ENCODE assay signal across 10 cellular contexts in the genomic region with DNA sequence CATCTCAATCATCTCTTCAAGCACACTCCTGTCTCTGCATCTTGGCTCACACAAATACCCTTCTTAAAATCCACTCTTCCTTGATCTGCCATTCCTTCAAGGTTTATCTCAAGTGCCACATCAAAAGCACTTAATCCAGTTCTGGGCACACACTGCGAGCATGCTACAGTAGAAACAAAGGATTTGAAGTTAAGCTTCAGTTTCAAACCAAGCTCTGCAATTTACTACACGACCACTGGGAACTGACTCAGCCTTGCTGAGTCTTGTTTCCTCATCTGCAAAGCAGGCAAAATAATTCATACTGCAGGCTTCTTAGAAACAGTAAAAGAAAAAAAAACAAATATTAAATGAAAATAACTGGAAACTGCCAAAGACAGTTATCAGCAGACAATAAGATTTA. TPM values are rescaled to one million over a fixed set of nuclear protein-coding genes. Genes with fewer than 3 reads are reported as not detected.
A peak's percentile ranks its signal among the peaks of the same experiment; 100 is the strongest.
DNase-seq lines count a peak whose midpoint lies in the region; ATAC-seq and TF ChIP-seq lines count a peak whose summit lies in the region.
"Had no signal": no experiment of that assay in that cellular context is flagged by ENCODE, and none has a peak within 500 bp of the region (broad histone marks: within the 10 kb centered on the region; RNA-seq: fewer than 3 reads in every experiment).

No MANE protein-coding gene starts in this region.

- no peak overlapping the region for H3K4me3 ChIP-seq in astrocyte of the cerebellum (ENCODE audit: low read depth, low read length)
- H3K4me3 ChIP-seq: right atrium auricular region had no signal

- DNase-seq in D341Med (ENCODE audit: low spot score), result peak; percentile 69
- peak; percentile 63 for DNase-seq in HT1080 (ENCODE audit: low read depth)
- no peak for DNase-seq in astrocyte of the cerebellum (ENCODE audit: low read depth)
- DNase-seq in kidney glomerular epithelial cell (lab: John Stamatoyannopoulos, UW), result peak; percentile 14
- no peak for DNase-seq in NCI-H2227 (lab: John Stamatoyannopoulos, UW; ENCODE audit: unreplicated experiment)
- DNase-seq in NCI-H446 treated with DMSO at 0.1 percent for 48 hours (lab: John Stamatoyannopoulos, UW), result no peak
- no peak for DNase-seq in H4 (ENCODE audit: low spot score)
- DNase-seq: NCI-H1417 had no signal

- TF ChIP-seq CTCF in astrocyte of the cerebellum (IDR thresholded peaks at IDR 0.05; ENCODE audit: low read depth, low read length, missing control alignments), result peak; percentile 22

- in situ Hi-C loops in astrocyte of the cerebellum (cut with HindIII; ENCODE audit: low sequenced_read_pairs), result no loop called here

- no peak for ATAC-seq in HG02884 (IDR thresholded peaks at IDR 0.05; ENCODE audit: unreplicated experiment)

RNA-seq across cellular contexts. Expression of a gene that starts 50.5 kb away (rescaled TPM):
- total RNA-seq in HT1080 (2014; rRNA removed; shearing (Covaris generic)), result 109 and 111 TPM in 2 replicates
- polyA plus RNA-seq in HT1080 (2015; cell fraction: cytosol; rRNA removed), result 180 and 181 TPM in 2 replicates
- polyA plus RNA-seq in HT1080 (2015; cell fraction: nucleus; rRNA removed), result 84.3 and 85.8 TPM in 2 replicates
- total RNA-seq in H4 (2014; rRNA removed; shearing (Covaris generic)), result 90.8 and 90.9 TPM in 2 replicates

RNA-seq across cellular contexts. Expression of a gene that starts 56.0 kb away (rescaled TPM):
- total RNA-seq in HT1080 (2014; rRNA removed; shearing (Covaris generic)), result 30.8 and 37.2 TPM in 2 replicates
- 37.6 and 45.2 TPM in 2 replicates for polyA plus RNA-seq in HT1080 (2015; cell fraction: cytosol; rRNA removed)
- 53.8 and 61.2 TPM in 2 replicates for polyA plus RNA-seq in HT1080 (2015; cell fraction: nucleus; rRNA removed)
- 34.7 and 39.0 TPM in 2 replicates for total RNA-seq in H4 (2014; rRNA removed; shearing (Covaris generic))

Comparison
In these comparisons a context has a peak if more than half of its experiments do, and no peak if none do; other contexts are left out.
1. DNase-seq: peak in D341Med (single experiment), HT1080 (single experiment) and kidney glomerular epithelial cell (single experiment); none in astrocyte of the cerebellum (single experiment), NCI-H2227 (single experiment), NCI-H446 treated with DMSO at 0.1 percent for 48 hours (single experiment) and H4 (single experiment).